1 cellular context compared by ENCODE assay signal in the genomic region with DNA sequence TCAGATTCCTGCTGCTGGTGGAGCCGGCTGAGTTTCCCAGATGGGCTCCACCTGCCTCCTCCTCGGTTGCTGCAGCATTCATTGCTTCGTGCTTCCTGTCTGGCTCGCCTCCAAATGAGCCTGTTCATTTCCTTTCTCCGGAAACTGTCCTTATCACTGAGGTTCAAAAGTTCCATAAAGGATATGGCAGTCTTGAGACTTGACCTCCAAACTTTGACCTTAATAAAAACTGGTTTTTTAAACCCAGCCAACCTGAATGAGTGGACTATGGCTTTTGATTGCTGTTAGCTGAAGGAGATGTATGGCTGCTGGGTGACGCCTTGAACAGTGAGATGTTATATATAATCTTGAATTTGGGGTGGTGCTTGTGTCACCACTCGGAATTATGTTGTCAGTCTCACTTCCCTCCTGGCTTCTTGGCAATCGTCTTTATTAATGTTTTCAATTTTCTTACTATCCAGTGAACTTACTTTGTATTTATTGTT.
TF ChIP-seq lines count a peak whose summit lies in the region.

No MANE protein-coding gene starts in this region.

TF ChIP-seq in HepG2, 621 proteins besides CTCF, POLR2A, EP300 and RAD21 (continued from another document and continues in another):
- TF ChIP-seq, protein P1, sequence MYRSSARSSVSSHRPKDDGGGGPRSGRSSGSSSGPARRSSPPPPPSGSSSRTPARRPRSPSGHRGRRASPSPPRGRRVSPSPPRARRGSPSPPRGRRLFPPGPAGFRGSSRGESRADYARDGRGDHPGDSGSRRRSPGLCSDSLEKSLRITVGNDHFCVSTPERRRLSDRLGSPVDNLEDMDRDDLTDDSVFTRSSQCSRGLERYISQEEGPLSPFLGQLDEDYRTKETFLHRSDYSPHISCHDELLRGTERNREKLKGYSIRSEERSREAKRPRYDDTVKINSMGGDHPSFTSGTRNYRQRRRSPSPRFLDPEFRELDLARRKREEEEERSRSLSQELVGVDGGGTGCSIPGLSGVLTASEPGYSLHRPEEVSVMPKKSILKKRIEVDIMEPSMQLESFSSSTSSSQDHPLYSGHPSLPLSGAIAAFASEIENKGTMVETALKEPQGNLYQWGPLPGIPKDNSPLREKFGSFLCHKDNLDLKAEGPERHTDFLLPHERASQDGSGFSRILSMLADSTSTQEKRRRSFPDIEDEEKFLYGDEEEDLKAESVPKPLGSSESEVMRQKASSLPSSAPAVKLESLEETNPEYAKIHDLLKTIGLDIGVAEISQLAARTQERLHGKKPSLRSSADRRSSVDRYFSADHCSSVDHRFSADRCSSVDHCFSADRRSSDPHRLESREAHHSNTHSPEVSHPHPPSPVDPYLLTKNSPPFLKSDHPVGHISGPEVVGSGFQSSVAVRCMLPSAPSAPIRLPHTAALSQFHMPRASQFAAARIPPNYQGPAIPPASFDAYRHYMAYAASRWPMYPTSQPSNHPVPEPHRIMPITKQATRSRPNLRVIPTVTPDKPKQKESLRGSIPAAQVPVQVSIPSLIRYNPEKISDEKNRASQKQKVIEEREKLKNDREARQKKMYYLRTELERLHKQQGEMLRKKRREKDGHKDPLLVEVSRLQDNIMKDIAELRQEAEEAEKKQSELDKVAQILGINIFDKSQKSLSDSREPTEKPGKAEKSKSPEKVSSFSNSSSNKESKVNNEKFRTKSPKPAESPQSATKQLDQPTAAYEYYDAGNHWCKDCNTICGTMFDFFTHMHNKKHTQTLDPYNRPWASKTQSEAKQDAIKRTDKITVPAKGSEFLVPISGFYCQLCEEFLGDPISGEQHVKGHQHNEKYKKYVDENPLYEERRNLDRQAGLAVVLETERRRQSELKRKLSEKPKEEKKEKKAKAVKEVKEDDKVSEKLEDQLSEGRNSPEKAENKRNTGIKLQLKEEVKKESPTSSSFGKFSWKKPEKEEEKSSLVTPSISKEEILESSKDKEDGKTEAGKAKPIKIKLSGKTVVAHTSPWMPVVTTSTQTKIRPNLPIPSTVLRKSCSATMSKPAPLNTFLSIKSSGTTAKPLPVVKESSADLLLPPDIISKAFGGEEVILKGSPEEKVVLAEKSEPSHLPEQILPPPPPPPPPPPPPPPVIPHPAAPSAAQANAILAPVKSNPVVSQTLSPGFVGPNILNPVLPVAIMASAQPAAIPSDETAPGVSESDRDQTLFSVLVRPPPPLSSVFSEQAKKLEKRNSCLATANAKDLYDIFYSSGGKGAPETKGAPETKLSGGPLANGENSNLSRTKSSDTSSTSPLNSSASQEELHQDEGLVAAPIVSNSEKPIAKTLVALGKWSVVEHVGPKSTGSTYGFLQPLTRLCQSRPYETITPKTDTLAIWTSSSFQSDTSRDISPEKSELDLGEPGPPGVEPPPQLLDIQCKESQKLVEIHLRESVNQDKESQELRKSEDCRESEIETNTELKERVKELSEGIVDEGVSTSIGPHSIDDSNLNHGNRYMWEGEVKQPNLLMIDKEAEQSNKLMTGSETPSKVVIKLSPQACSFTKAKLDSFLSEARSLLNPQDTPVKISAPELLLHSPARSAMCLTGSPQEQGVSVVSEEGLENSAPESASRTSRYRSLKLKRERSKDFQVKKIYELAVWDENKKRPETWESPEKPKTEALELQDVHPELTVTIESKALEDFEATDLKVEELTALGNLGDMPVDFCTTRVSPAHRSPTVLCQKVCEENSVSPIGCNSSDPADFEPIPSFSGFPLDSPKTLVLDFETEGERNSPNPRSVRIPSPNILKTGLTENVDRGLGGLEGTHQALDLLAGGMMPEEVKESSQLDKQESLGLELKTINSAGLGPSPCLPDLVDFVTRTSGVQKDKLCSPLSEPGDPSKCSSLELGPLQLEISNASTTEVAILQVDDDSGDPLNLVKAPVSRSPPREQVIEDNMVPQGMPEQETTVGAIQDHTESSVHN (CRISPR knock-in tag; IDR thresholded peaks at IDR 0.05) = no peak
- TF ChIP-seq, protein P2, sequence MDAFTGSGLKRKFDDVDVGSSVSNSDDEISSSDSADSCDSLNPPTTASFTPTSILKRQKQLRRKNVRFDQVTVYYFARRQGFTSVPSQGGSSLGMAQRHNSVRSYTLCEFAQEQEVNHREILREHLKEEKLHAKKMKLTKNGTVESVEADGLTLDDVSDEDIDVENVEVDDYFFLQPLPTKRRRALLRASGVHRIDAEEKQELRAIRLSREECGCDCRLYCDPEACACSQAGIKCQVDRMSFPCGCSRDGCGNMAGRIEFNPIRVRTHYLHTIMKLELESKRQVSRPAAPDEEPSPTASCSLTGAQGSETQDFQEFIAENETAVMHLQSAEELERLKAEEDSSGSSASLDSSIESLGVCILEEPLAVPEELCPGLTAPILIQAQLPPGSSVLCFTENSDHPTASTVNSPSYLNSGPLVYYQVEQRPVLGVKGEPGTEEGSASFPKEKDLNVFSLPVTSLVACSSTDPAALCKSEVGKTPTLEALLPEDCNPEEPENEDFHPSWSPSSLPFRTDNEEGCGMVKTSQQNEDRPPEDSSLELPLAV (CRISPR knock-in tag; conservative IDR thresholded peaks at IDR 0.05; ENCODE audit: low read depth) = no peak
- no peak for TF ChIP-seq KDM3A (CRISPR knock-in tag; IDR thresholded peaks at IDR 0.05; ENCODE audit: low read depth)
- TF ChIP-seq, protein P3, sequence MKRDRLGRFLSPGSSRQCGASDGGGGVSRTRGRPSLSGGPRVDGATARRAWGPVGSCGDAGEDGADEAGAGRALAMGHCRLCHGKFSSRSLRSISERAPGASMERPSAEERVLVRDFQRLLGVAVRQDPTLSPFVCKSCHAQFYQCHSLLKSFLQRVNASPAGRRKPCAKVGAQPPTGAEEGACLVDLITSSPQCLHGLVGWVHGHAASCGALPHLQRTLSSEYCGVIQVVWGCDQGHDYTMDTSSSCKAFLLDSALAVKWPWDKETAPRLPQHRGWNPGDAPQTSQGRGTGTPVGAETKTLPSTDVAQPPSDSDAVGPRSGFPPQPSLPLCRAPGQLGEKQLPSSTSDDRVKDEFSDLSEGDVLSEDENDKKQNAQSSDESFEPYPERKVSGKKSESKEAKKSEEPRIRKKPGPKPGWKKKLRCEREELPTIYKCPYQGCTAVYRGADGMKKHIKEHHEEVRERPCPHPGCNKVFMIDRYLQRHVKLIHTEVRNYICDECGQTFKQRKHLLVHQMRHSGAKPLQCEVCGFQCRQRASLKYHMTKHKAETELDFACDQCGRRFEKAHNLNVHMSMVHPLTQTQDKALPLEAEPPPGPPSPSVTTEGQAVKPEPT (CRISPR knock-in tag; IDR thresholded peaks at IDR 0.05; ENCODE audit: low read depth) = no peak
- TF ChIP-seq TEAD3 (CRISPR knock-in tag; optimal IDR thresholded peaks at IDR 0.05; ENCODE audit: borderline replicate concordance) = peak; percentile 70
- TF ChIP-seq ZNF780A (CRISPR knock-in tag; IDR thresholded peaks at IDR 0.05) = no peak
- no peak for TF ChIP-seq ZNF557 (CRISPR knock-in tag; IDR thresholded peaks at IDR 0.05)
- TF ChIP-seq MIER2 (CRISPR knock-in tag; IDR thresholded peaks at IDR 0.05) = no peak
- no peak for TF ChIP-seq ZFYVE20 (CRISPR knock-in tag; IDR thresholded peaks at IDR 0.05; ENCODE audit: borderline replicate concordance, low read depth)
- TF ChIP-seq SP5 (CRISPR knock-in tag; IDR thresholded peaks at IDR 0.05; ENCODE audit: borderline replicate concordance, low read depth) = peak; percentile 44; the same call in 1 of the 2 replicates
- no peak for TF ChIP-seq ZKSCAN5 (CRISPR knock-in tag; IDR thresholded peaks at IDR 0.05)
- 0 out of 2 replicates have a peak, but pooled peaks have one; percentile 29 for TF ChIP-seq HOXA3 (CRISPR knock-in tag; IDR thresholded peaks at IDR 0.05)
- no peak for TF ChIP-seq HOXA9 (CRISPR knock-in tag; IDR thresholded peaks at IDR 0.05; ENCODE audit: borderline replicate concordance)
- TF ChIP-seq, protein P4, sequence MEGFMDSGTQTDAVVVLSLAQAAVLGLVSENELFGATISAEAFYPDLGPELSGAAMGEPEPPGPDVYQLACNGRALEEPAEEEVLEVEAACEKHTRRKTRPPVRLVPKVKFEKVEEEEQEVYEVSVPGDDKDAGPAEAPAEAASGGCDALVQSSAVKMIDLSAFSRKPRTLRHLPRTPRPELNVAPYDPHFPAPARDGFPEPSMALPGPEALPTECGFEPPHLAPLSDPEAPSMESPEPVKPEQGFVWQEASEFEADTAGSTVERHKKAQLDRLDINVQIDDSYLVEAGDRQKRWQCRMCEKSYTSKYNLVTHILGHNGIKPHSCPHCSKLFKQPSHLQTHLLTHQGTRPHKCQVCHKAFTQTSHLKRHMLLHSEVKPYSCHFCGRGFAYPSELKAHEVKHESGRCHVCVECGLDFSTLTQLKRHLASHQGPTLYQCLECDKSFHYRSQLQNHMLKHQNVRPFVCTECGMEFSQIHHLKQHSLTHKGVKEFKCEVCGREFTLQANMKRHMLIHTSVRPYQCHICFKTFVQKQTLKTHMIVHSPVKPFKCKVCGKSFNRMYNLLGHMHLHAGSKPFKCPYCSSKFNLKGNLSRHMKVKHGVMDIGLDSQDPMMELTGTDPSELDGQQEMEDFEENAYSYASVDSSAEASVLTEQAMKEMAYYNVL (CRISPR knock-in tag; IDR thresholded peaks at IDR 0.05; ENCODE audit: borderline replicate concordance) = peak; percentile 96
- no peak for TF ChIP-seq ZNF207 (IDR thresholded peaks at IDR 0.05; ENCODE audit: borderline replicate concordance)
- TF ChIP-seq FOXM1 (CRISPR knock-in tag; IDR thresholded peaks at IDR 0.05) = no peak
- TF ChIP-seq CCDC6 (CRISPR knock-in tag; IDR thresholded peaks at IDR 0.05) = no peak
- no peak for TF ChIP-seq ZNF143 (CRISPR knock-in tag; IDR thresholded peaks at IDR 0.05)
- TF ChIP-seq ZNF337 (CRISPR knock-in tag; IDR thresholded peaks at IDR 0.05; ENCODE audit: borderline replicate concordance, low read depth) = no peak
- TF ChIP-seq, protein P5, sequence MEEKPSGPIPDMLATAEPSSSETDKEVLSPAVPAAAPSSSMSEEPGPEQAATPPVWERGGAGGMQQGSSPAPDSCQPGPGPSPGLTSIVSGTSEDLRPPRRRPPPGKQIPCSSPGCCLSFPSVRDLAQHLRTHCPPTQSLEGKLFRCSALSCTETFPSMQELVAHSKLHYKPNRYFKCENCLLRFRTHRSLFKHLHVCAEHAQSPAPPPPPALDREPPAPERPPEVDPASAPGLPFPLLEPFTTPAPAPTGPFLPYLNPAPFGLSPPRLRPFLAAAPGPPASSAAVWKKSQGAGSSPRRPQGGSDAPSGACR (CRISPR knock-in tag; IDR thresholded peaks at IDR 0.05) = no peak
- no peak for TF ChIP-seq FOXJ3 (CRISPR knock-in tag; IDR thresholded peaks at IDR 0.05; ENCODE audit: borderline replicate concordance)
- no peak for TF ChIP-seq MAF1 (CRISPR knock-in tag; IDR thresholded peaks at IDR 0.05; ENCODE audit: borderline replicate concordance)
- no peak for TF ChIP-seq ZBTB8A (CRISPR knock-in tag; IDR thresholded peaks at IDR 0.05; ENCODE audit: borderline replicate concordance, low read depth)
- peak; percentile 32; the same call in 1 of the 2 replicates for TF ChIP-seq GATAD1 (CRISPR knock-in tag; IDR thresholded peaks at IDR 0.05)
- no peak for TF ChIP-seq REXO4 (CRISPR knock-in tag; IDR thresholded peaks at IDR 0.05; ENCODE audit: borderline replicate concordance)
- TF ChIP-seq ZSCAN9 (CRISPR knock-in tag; IDR thresholded peaks at IDR 0.05; ENCODE audit: borderline replicate concordance) = no peak
- no peak for TF ChIP-seq ZNF367 (CRISPR knock-in tag; IDR thresholded peaks at IDR 0.05; ENCODE audit: borderline replicate concordance)
- TF ChIP-seq SIN3B (IDR thresholded peaks at IDR 0.05; ENCODE audit: low read length) = no peak
- TF ChIP-seq ZNF792 (CRISPR knock-in tag; IDR thresholded peaks at IDR 0.05) = no peak
- TF ChIP-seq ZNF382 (CRISPR knock-in tag; IDR thresholded peaks at IDR 0.05; ENCODE audit: borderline replicate concordance) = no peak
- no peak for TF ChIP-seq BRD4 (CRISPR knock-in tag; IDR thresholded peaks at IDR 0.05)
- no peak for TF ChIP-seq ZNF607 (CRISPR knock-in tag; IDR thresholded peaks at IDR 0.05; ENCODE audit: borderline replicate concordance)
- peak; percentile 74; the same call in 1 of the 2 replicates for TF ChIP-seq NFIC (IDR thresholded peaks at IDR 0.05; ENCODE audit: low read length)
- TF ChIP-seq ZNF441 (CRISPR knock-in tag; IDR thresholded peaks at IDR 0.05; ENCODE audit: borderline replicate concordance) = peak; percentile 79; the same call in 1 of the 2 replicates
- no peak for TF ChIP-seq ZNF773 (CRISPR knock-in tag; IDR thresholded peaks at IDR 0.05; ENCODE audit: borderline replicate concordance)
- no peak for TF ChIP-seq NPAS2 (CRISPR knock-in tag; IDR thresholded peaks at IDR 0.05; ENCODE audit: borderline replicate concordance)
- TF ChIP-seq AGO2 (optimal IDR thresholded peaks at IDR 0.05; ENCODE audit: low read depth, low read length) = no peak
- no peak for TF ChIP-seq DNMT1 (CRISPR knock-in tag; IDR thresholded peaks at IDR 0.05)
- TF ChIP-seq FLYWCH1 (CRISPR knock-in tag; IDR thresholded peaks at IDR 0.05) = no peak
- TF ChIP-seq ARNT (IDR thresholded peaks at IDR 0.05) = no peak
- TF ChIP-seq, protein P6, sequence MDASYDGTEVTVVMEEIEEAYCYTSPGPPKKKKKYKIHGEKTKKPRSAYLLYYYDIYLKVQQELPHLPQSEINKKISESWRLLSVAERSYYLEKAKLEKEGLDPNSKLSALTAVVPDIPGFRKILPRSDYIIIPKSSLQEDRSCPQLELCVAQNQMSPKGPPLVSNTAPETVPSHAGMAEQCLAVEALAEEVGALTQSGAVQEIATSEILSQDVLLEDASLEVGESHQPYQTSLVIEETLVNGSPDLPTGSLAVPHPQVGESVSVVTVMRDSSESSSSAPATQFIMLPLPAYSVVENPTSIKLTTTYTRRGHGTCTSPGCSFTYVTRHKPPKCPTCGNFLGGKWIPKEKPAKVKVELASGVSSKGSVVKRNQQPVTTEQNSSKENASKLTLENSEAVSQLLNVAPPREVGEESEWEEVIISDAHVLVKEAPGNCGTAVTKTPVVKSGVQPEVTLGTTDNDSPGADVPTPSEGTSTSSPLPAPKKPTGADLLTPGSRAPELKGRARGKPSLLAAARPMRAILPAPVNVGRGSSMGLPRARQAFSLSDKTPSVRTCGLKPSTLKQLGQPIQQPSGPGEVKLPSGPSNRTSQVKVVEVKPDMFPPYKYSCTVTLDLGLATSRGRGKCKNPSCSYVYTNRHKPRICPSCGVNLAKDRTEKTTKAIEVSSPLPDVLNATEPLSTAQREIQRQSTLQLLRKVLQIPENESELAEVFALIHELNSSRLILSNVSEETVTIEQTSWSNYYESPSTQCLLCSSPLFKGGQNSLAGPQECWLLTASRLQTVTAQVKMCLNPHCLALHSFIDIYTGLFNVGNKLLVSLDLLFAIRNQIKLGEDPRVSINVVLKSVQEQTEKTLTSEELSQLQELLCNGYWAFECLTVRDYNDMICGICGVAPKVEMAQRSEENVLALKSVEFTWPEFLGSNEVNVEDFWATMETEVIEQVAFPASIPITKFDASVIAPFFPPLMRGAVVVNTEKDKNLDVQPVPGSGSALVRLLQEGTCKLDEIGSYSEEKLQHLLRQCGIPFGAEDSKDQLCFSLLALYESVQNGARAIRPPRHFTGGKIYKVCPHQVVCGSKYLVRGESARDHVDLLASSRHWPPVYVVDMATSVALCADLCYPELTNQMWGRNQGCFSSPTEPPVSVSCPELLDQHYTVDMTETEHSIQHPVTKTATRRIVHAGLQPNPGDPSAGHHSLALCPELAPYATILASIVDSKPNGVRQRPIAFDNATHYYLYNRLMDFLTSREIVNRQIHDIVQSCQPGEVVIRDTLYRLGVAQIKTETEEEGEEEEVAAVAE (CRISPR knock-in tag; IDR thresholded peaks at IDR 0.05; ENCODE audit: borderline replicate concordance) = no peak
- TF ChIP-seq, protein P7, sequence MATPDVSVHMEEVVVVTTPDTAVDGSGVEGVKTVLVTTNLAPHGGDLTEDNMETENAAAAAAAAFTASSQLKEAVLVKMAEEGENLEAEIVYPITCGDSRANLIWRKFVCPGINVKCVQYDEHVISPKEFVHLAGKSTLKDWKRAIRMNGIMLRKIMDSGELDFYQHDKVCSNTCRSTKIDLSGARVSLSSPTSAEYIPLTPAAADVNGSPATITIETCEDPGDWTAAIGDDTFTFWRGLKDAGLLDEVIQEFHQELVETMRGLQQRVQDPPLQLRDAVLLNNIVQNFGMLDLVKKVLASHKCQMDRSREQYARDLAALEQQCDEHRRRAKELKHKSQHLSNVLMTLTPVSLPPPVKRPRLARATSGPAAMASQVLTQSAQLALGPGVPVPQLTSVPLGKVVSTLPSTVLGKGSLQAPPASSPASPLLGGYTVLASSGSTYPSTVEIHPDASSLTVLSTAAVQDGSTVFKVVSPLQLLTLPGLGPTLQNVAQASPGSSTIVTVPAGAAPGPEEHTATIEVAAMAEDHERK (CRISPR knock-in tag; IDR thresholded peaks at IDR 0.05; ENCODE audit: low read depth) = no peak
